Comparison of ENCODE assay signal across 16 cellular contexts in genomic region chr12:124436366-124436765, GRCh38.
DNase-seq lines count a peak whose midpoint lies in the region; ATAC-seq and TF ChIP-seq lines count a peak whose summit lies in the region.
"Had no signal": no experiment of that assay in that cellular context is flagged by ENCODE, and none has a peak within 500 bp of the region (broad histone marks: within the 10 kb centered on the region; RNA-seq: fewer than 3 reads in every experiment).

No MANE protein-coding gene starts in this region.

- H3K4me3 Mint-ChIP-seq in neural progenitor cell (no peak overlapping the region), nephron progenitor cell (no peak overlapping the region), Caco-2 (ENCODE audit: unreplicated experiment) (no peak overlapping the region)
- H3K4me3 Mint-ChIP-seq: naive thymus-derived CD4-positive, alpha-beta T cell; stimulated activated naive CD8-positive, alpha-beta T cell treated with anti-CD3 and anti-CD28 coated beads, Interleukin-15, amount 100 ng/mL, for 72 hours had no signal

- TF ChIP-seq CTCF in HEK293 (tag by site-specific recombination; IDR thresholded peaks at IDR 0.05) (no peak), esophagus muscularis mucosa (IDR thresholded peaks at IDR 0.05) (no peak), neural progenitor cell (IDR thresholded peaks at IDR 0.05) (no peak), nephron progenitor cell (IDR thresholded peaks at IDR 0.05) (no peak), Caco-2 (IDR thresholded peaks at IDR 0.05; ENCODE audit: insufficient read depth in 1 of 2, low read depth in 1 of 2, low read length in 1 of 2, severe bottlenecking in 1 of 2, unreplicated experiment in 1 of 2) (no peak)

- CTCF ChIA-PET in HEK293 (lab: Yijun Ruan, JAX) (no interaction called here), Caco-2 (lab: Charles Lee) (no interaction called here)

- peaks cover 73% of the 10 kb centered on the region for H3F3A ChIP-seq in neural progenitor cell (ENCODE audit: low read depth)

- H3K4me2 ChIP-seq in neural progenitor cell = no peak overlapping the region

- intact Hi-C loops in esophagus muscularis mucosa (cut with DNase I) (no loop called here), Caco-2 (cut with micrococcal nuclease; ENCODE audit: unreplicated experiment) (no loop called here)

- H3K27ac ChIP-seq in HEK293 (ENCODE audit: extremely low read depth, low read depth, low read length) (no peak overlapping the region), esophagus muscularis mucosa (replicated peaks in 1 of 4) (peak overlapping the region; percentile 28 to 71 (median 48)), neural progenitor cell (peak overlapping the region; percentile 63)

- H3K4me1 ChIP-seq in HEK293 (ENCODE audit: control insufficient read depth, insufficient read depth, low read length) (no peaks in the 10 kb centered on the region), esophagus muscularis mucosa (peaks cover 32 to 69% (median 50%) of the 10 kb centered on the region in 4 donors), neural progenitor cell (peaks cover 30% of the 10 kb centered on the region), Caco-2 (no peaks in the 10 kb centered on the region)

- no peak overlapping the region for H2AFZ ChIP-seq in neural progenitor cell (replicated peaks)

- H3K4me3 ChIP-seq in HEK293 (ENCODE audit: low read depth, low read length) (no peak overlapping the region), esophagus muscularis mucosa (no peak overlapping the region), neural progenitor cell (no peak overlapping the region), Caco-2 (ENCODE audit: low read depth, low read length) (no peak overlapping the region)

- H3K36me3 Mint-ChIP-seq in neural progenitor cell (no peaks in the 10 kb centered on the region), nephron progenitor cell (ENCODE audit: low read depth) (peaks cover 9% of the 10 kb centered on the region), Caco-2 (ENCODE audit: insufficient read depth, unreplicated experiment) (peaks cover 30% of the 10 kb centered on the region)

- H3K27me3 ChIP-seq in esophagus muscularis mucosa = no peaks in the 10 kb centered on the region
- H3K27me3 ChIP-seq in neural progenitor cell = no peaks in the 10 kb centered on the region
- H3K27me3 ChIP-seq in Caco-2 (replicated peaks; ENCODE audit: control insufficient read depth, insufficient read depth, low read length) = no peaks in the 10 kb centered on the region

- H3K9me3 Mint-ChIP-seq in neural progenitor cell (no peaks in the 10 kb centered on the region), nephron progenitor cell (no peaks in the 10 kb centered on the region), Caco-2 (ENCODE audit: unreplicated experiment) (peaks cover 9% of the 10 kb centered on the region)

- peaks cover 8% of the 10 kb centered on the region for H3K79me2 ChIP-seq in neural progenitor cell (ENCODE audit: low read depth)

- peak overlapping the region; percentile 42 for H3K27ac Mint-ChIP-seq in neural progenitor cell
- no peak overlapping the region for H3K27ac Mint-ChIP-seq in nephron progenitor cell
- H3K27ac Mint-ChIP-seq in Caco-2 (ENCODE audit: unreplicated experiment) = no peak overlapping the region

- H4K20me1 ChIP-seq in neural progenitor cell (ENCODE audit: low read depth) = peaks cover 57% of the 10 kb centered on the region

- TF ChIP-seq EP300 in esophagus muscularis mucosa (IDR thresholded peaks at IDR 0.05) = no peak

- H3K4me1 Mint-ChIP-seq in neural progenitor cell (peaks cover 53% of the 10 kb centered on the region), nephron progenitor cell (peaks cover 27% of the 10 kb centered on the region), Caco-2 (ENCODE audit: low read depth, unreplicated experiment) (no peaks in the 10 kb centered on the region)

- peaks cover 0 to 15% of the 10 kb centered on the region in 2 experiments; a peak in 2 of 3 replicates for H3K36me3 ChIP-seq in HEK293 (ENCODE audit: control insufficient read depth in 2 of 2, insufficient read depth in 1 of 2, low read length in 2 of 2)
- peaks cover 14 to 56% (median 20%) of the 10 kb centered on the region in 4 donors for H3K36me3 ChIP-seq in esophagus muscularis mucosa
- no peaks in the 10 kb centered on the region for H3K36me3 ChIP-seq in neural progenitor cell
- no peaks in the 10 kb centered on the region; the same call in 1 of the 2 replicates for H3K36me3 ChIP-seq in Caco-2 (ENCODE audit: control insufficient read depth, insufficient read depth, low read length)

- no TSS peak for BruUV-seq in Caco-2 (replicated peaks; lab: Mats Ljungman, UMichigan)

- WGBS in esophagus muscularis mucosa = 62% methylated on average over 5 of the region's 8 CpGs

- ATAC-seq in left lobe of liver = no peak
- ATAC-seq: naive thymus-derived CD4-positive, alpha-beta T cell had no signal

- POLR2A ChIA-PET in HEK293 (lab: Yijun Ruan, JAX) (no interaction called here), Caco-2 (lab: Charles Lee) (no interaction called here)

- H3K9me3 ChIP-seq in HEK293 (ENCODE audit: control insufficient read depth, insufficient read depth, low read depth, low read length) = no peaks in the 10 kb centered on the region
- no peaks in the 10 kb centered on the region for H3K9me3 ChIP-seq in esophagus muscularis mucosa
- no peaks in the 10 kb centered on the region for H3K9me3 ChIP-seq in neural progenitor cell (ENCODE audit: low read depth)
- no peaks in the 10 kb centered on the region for H3K9me3 ChIP-seq in Caco-2

- H3K27me3 Mint-ChIP-seq in neural progenitor cell (ENCODE audit: insufficient read depth, low read depth) (peaks cover 11% of the 10 kb centered on the region), nephron progenitor cell (ENCODE audit: low read depth, poor library complexity) (no peaks in the 10 kb centered on the region), Caco-2 (ENCODE audit: insufficient read depth, unreplicated experiment) (no peaks in the 10 kb centered on the region)
- H3K27me3 Mint-ChIP-seq: naive thymus-derived CD4-positive, alpha-beta T cell; stimulated activated naive CD8-positive, alpha-beta T cell treated with anti-CD3 and anti-CD28 coated beads, Interleukin-15, amount 100 ng/mL, for 72 hours had no signal

- DNase-seq in AG08395 (ENCODE audit: low spot score) (peak; percentile 31), esophagus muscularis mucosa (ENCODE audit: extremely low spot score) (no peak), neural progenitor cell (ENCODE audit: low spot score) (no peak), nephron progenitor cell (no peak), left lobe of liver (ENCODE audit: low spot score) (no peak), epidermal melanocyte (ENCODE audit: insufficient read length, low spot score) (no peak), Caco-2 (no peak)
- DNase-seq: activated naive CD4-positive, alpha-beta T cell treated with Interleukin-2 at 50 U/mL for 16 hours; effector CD8-positive, alpha-beta T cell; GDM1; naive thymus-derived CD4-positive, alpha-beta T cell; NCI-H1930; NCI-H510A treated with DMSO at 0.1 percent for 48 hours; stimulated activated CD4-positive, alpha-beta T cell treated with anti-CD3 and anti-CD28 coated beads, Interleukin-15, amount 100 ng/mL, for 24 hours; stimulated activated naive CD8-positive, alpha-beta T cell treated with anti-CD3 and anti-CD28 coated beads, Interleukin-15, amount 100 ng/mL, for 72 hours had no signal

- no peak for TF ChIP-seq POLR2A in esophagus muscularis mucosa (IDR thresholded peaks at IDR 0.05; ENCODE audit: low read depth)

- H3K9ac ChIP-seq in neural progenitor cell = no peak overlapping the region

TF ChIP-seq in HEK293, 187 proteins besides CTCF, POLR2A, EP300 and RAD21 (continues in another document):
- TF ChIP-seq ZNF366 (tag by site-specific recombination; conservative IDR thresholded peaks at IDR 0.05) = peak; percentile 30; the same call in 1 of the 2 replicates
- TF ChIP-seq ZNF600 (tag by site-specific recombination; IDR thresholded peaks at IDR 0.05) = peak; percentile 95
- peak; percentile 69; the same call in 1 of the 2 replicates for TF ChIP-seq IKZF3 (tag by site-specific recombination; IDR thresholded peaks at IDR 0.05)
- TF ChIP-seq HOXC10 (CRISPR knock-in tag; IDR thresholded peaks at IDR 0.05) = no peak
- TF ChIP-seq GLIS1 (tag by site-specific recombination; IDR thresholded peaks at IDR 0.05) = peak; percentile 27; the same call in 1 of the 2 replicates
- peak; percentile 69 for TF ChIP-seq SP2 (tag by site-specific recombination; IDR thresholded peaks at IDR 0.05)
- TF ChIP-seq ZBTB17 (tag by site-specific recombination; IDR thresholded peaks at IDR 0.05) = peak; percentile 57
- TF ChIP-seq ZNF76 (tag by site-specific recombination; IDR thresholded peaks at IDR 0.05; ENCODE audit: borderline replicate concordance, low read depth) = 0 out of 2 replicates have a peak, but pooled peaks have one; percentile 34
- no peak for TF ChIP-seq BCL6B (tag by site-specific recombination; IDR thresholded peaks at IDR 0.05)
- peak; percentile 32; the same call in 1 of the 2 replicates for TF ChIP-seq SP7 (tag by site-specific recombination; IDR thresholded peaks at IDR 0.05)
